ENCODE assay signal across 1 cellular context in the genomic region with DNA sequence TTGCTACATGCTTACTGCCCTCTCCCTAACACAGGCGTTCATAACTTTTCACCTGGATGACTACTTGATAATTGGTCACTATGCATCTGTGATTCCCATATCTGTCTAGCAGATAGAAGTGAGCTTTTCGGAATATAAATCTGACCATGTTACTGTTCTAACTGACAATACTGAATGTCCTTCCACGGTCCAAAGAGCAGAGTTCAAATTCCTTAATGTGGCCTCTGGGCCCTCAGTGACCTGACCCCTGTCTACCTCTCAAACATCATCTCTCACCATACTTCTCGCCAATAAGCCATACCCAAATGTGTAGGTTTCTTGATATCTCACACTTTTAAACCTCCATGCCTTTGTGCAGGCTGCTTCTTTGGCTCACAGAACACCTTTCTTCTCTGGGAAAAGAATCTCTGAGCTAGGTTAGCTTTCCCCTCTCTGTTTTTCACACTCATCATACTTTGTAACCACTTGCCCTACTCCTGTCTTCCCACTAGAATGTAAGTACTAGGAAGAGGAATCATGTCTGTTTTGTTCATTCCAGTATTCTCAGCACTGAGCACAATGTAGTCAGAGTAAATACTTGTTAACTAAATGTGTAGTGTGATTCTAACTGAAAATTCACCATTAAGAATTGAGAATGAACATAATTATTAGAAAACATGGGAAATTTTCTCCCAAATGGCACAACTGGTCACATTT.
TF ChIP-seq lines count a peak whose summit lies in the region.

No MANE protein-coding gene starts in this region.

TF ChIP-seq in HCT116, 20 proteins besides CTCF, POLR2A, EP300 and RAD21 (continued from another document):
- TF ChIP-seq, protein P1, sequence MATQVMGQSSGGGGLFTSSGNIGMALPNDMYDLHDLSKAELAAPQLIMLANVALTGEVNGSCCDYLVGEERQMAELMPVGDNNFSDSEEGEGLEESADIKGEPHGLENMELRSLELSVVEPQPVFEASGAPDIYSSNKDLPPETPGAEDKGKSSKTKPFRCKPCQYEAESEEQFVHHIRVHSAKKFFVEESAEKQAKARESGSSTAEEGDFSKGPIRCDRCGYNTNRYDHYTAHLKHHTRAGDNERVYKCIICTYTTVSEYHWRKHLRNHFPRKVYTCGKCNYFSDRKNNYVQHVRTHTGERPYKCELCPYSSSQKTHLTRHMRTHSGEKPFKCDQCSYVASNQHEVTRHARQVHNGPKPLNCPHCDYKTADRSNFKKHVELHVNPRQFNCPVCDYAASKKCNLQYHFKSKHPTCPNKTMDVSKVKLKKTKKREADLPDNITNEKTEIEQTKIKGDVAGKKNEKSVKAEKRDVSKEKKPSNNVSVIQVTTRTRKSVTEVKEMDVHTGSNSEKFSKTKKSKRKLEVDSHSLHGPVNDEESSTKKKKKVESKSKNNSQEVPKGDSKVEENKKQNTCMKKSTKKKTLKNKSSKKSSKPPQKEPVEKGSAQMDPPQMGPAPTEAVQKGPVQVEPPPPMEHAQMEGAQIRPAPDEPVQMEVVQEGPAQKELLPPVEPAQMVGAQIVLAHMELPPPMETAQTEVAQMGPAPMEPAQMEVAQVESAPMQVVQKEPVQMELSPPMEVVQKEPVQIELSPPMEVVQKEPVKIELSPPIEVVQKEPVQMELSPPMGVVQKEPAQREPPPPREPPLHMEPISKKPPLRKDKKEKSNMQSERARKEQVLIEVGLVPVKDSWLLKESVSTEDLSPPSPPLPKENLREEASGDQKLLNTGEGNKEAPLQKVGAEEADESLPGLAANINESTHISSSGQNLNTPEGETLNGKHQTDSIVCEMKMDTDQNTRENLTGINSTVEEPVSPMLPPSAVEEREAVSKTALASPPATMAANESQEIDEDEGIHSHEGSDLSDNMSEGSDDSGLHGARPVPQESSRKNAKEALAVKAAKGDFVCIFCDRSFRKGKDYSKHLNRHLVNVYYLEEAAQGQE (IDR thresholded peaks at IDR 0.05; ENCODE audit: low read depth), result no peak
- TF ChIP-seq ZFX (IDR thresholded peaks at IDR 0.05), result no peak
